In genomic region chr4:44638091-44638490, GRCh38 we compare ENCODE assay signal across 25 cellular contexts. TPM values are rescaled to one million over a fixed set of nuclear protein-coding genes. Genes with fewer than 3 reads are reported as not detected.
A peak's percentile ranks its signal among the peaks of the same experiment; 100 is the strongest.
DNase-seq lines count a peak whose midpoint lies in the region; ATAC-seq, FAIRE-seq and TF ChIP-seq lines count a peak whose summit lies in the region.
"Had no signal": no experiment of that assay in that cellular context is flagged by ENCODE, and none has a peak within 500 bp of the region (broad histone marks: within the 10 kb centered on the region; RNA-seq: fewer than 3 reads in every experiment).

No MANE protein-coding gene starts in this region.

- peak; percentile 3 for DNase-seq in NCI-H82 (lab: John Stamatoyannopoulos, UW)
- no peak for DNase-seq in NCI-H82 treated with DMSO at 0.1 percent for 48 hours (lab: John Stamatoyannopoulos, UW; ENCODE audit: unreplicated experiment)
- peak; percentile 19 for DNase-seq in NCI-H1105 (lab: John Stamatoyannopoulos, UW)
- DNase-seq in PC-3, result peak; percentile 45
- DNase-seq in fibroblast of mammary gland (ENCODE audit: low read depth), result peak; percentile 7
- DNase-seq in GM23338 (ENCODE audit: low spot score), result no peak
- no peak for DNase-seq in GM12892 (ENCODE audit: insufficient read length)
- DNase-seq: Caco-2; CD4-positive, alpha-beta T cell; DMS153; GF-D8; H7; Kasumi-1; NCI-H1092; NCI-H146; NCI-H2029; NCI-H510A treated with DMSO at 0.1 percent for 48 hours; NCI-H748 treated with DMSO at 0.1 percent for 48 hours; RPMI8226; SHP77; SW 1271; T-helper 17 cell had no signal

- no peaks in the 10 kb centered on the region for H3K4me1 Mint-ChIP-seq in GM23338

- no peak overlapping the region for H3K4me2 ChIP-seq in PC-3 (ENCODE audit: low read length)
- H3K4me2 ChIP-seq in GM23338, result no peak overlapping the region
- H3K4me2 ChIP-seq: BLaER1 had no signal

- TF ChIP-seq CTCF in PC-3 (conservative IDR thresholded peaks at IDR 0.05; ENCODE audit: low read depth, low read length), result no peak
- no peak for TF ChIP-seq CTCF in fibroblast of mammary gland (conservative IDR thresholded peaks at IDR 0.05; ENCODE audit: control insufficient read depth, insufficient read depth, low read depth, low read length)
- no peak for TF ChIP-seq CTCF in GM23338 (conservative IDR thresholded peaks at IDR 0.05; ENCODE audit: low read depth in 2 of 2)

- H3K27me3 ChIP-seq in PC-3 (ENCODE audit: low read length), result no peaks in the 10 kb centered on the region
- no peaks in the 10 kb centered on the region for H3K27me3 ChIP-seq in GM23338 (ENCODE audit: insufficient read depth)
- H3K27me3 ChIP-seq: BLaER1 had no signal

- POLR2A ChIA-PET in PC-3 (lab: Charles Lee; ENCODE audit: unreplicated experiment), result no interaction called here

- H2AFZ ChIP-seq in PC-3 (ENCODE audit: low read length) (no peak overlapping the region), GM23338 (no peak overlapping the region)

- H3K4me3 ChIP-seq in PC-3 (ENCODE audit: low read length) (no peak overlapping the region), fibroblast of mammary gland (ENCODE audit: control insufficient read depth, low read depth, low read length) (no peak overlapping the region), GM23338 (no peak overlapping the region)
- H3K4me3 ChIP-seq: BLaER1, SK-N-MC had no signal

- CTCF ChIA-PET in PC-3 (lab: Charles Lee), result interaction anchor here (0.7 kb wide), 1 partner anchor 66 kb away, joined by 6 read pairs; no protein-coding TSS in a partner anchor

- no peak for ATAC-seq in PC-3
- ATAC-seq in GM23338, result no peak
- ATAC-seq: T-helper 17 cell had no signal

- no peaks in the 10 kb centered on the region for H3K4me1 ChIP-seq in PC-3 (ENCODE audit: insufficient read depth, low read length)
- H3K4me1 ChIP-seq in GM23338 (ENCODE audit: insufficient read depth), result no peaks in the 10 kb centered on the region
- H3K4me1 ChIP-seq: BLaER1, Caco-2 had no signal

- no peak for FAIRE-seq in GM12892 (lab: Jason Lieb, UNC)

- intact Hi-C loops in PC-3 (cut with micrococcal nuclease), result no loop called here

- H3K27me3 Mint-ChIP-seq in GM23338 (ENCODE audit: insufficient read depth, low read depth, poor library complexity), result no peaks in the 10 kb centered on the region

- H3K9ac ChIP-seq in PC-3 (ENCODE audit: low read length), result no peak overlapping the region
- H3K9ac ChIP-seq: BLaER1 had no signal

- H3K9me3 ChIP-seq in PC-3 (ENCODE audit: low read length), result no peaks in the 10 kb centered on the region
- H3K9me3 ChIP-seq: Caco-2 had no signal

- TF ChIP-seq POLR2A in GM12892 (IDR thresholded peaks at IDR 0.05; ENCODE audit: low read depth, low read length), result no peak

- H3F3A ChIP-seq in PC-3 (ENCODE audit: low read length, unreplicated experiment) (no peaks in the 10 kb centered on the region), GM23338 (replicated peaks; ENCODE audit: low read depth) (no peaks in the 10 kb centered on the region)

- no peak overlapping the region for H3K4me3 Mint-ChIP-seq in GM23338
- H3K4me3 Mint-ChIP-seq: CD4-positive, alpha-beta T cell; T-helper 17 cell had no signal

- peaks cover 4% of the 10 kb centered on the region; the same call in 2 of the 3 replicates for H3K36me3 Mint-ChIP-seq in GM23338 (ENCODE audit: low read depth)

- BruUV-seq in PC-3 (replicated peaks; lab: Mats Ljungman, UMichigan), result no TSS peak

- H3K79me2 ChIP-seq in PC-3 (ENCODE audit: low read length) (no peaks in the 10 kb centered on the region), GM23338 (replicated peaks; ENCODE audit: insufficient read depth) (no peaks in the 10 kb centered on the region)

- no peaks in the 10 kb centered on the region for H3K9me2 ChIP-seq in PC-3 (replicated peaks; ENCODE audit: low read length)
- peaks cover 8% of the 10 kb centered on the region; the same call in 1 of the 2 replicates for H3K9me2 ChIP-seq in GM23338 (ENCODE audit: insufficient read depth)

- no peak overlapping the region for H3K27ac Mint-ChIP-seq in GM23338
- H3K27ac Mint-ChIP-seq: CD4-positive, alpha-beta T cell; T-helper 17 cell had no signal

- H4K20me1 ChIP-seq in PC-3 (ENCODE audit: low read length), result no peaks in the 10 kb centered on the region
- H4K20me1 ChIP-seq in GM23338 (replicated peaks; ENCODE audit: insufficient read depth), result no peaks in the 10 kb centered on the region
- H4K20me1 ChIP-seq: BLaER1 had no signal

- H3K36me3 ChIP-seq in PC-3 (ENCODE audit: low read depth, low read length) (no peaks in the 10 kb centered on the region), GM23338 (ENCODE audit: insufficient read depth) (0 out of 2 replicates have a peak, but pooled peaks cover 5% of the 10 kb centered on the region)
- H3K36me3 ChIP-seq: BLaER1 had no signal

- H3K27ac ChIP-seq in PC-3 (ENCODE audit: low read length), result no peak overlapping the region
- H3K27ac ChIP-seq in GM23338 (ENCODE audit: low read depth), result no peak overlapping the region
- H3K27ac ChIP-seq: BLaER1, SK-N-MC had no signal

- peaks cover 8% of the 10 kb centered on the region for H3K9me3 Mint-ChIP-seq in GM23338
- H3K9me3 Mint-ChIP-seq: CD4-positive, alpha-beta T cell had no signal

TF ChIP-seq in GM23338, 12 proteins besides CTCF, POLR2A, EP300 and RAD21 (continues in another document):
- no peak for TF ChIP-seq ETS1 (IDR thresholded peaks at IDR 0.05)
- no peak for TF ChIP-seq ZNF462 (CRISPR knock-in tag; IDR thresholded peaks at IDR 0.05)

RNA-seq across cellular contexts. Expression of gene YIPF7, which starts 13.3 kb away (rescaled TPM):
- total RNA-seq in PC-3 (2014; rRNA removed), result not detected in 2 replicates
- total RNA-seq in GM23338 (2014; rRNA removed; shearing (Covaris generic)), result not detected in 2 replicates
- polyA plus RNA-seq in GM23338 (2016; fragmentation: Nextera tagmentation; extraction: Ambion mirVana), result not detected in 2 replicates
- polyA plus RNA-seq in GM12892 (2012; ENCODE audit: missing spikeins), result not detected
- total RNA-seq: A673; Caco-2; CD4-positive, alpha-beta T cell; H7; T-helper 17 cell had no signal

RNA-seq across cellular contexts. Expression of gene GUF1, which starts 40.1 kb away (rescaled TPM):
- total RNA-seq in PC-3 (2014; rRNA removed), result 12.8 and 13.7 TPM in 2 replicates
- 37.9 and 39.9 TPM in 2 replicates for total RNA-seq in GM23338 (2014; rRNA removed; shearing (Covaris generic))
- 9.3 and 15.4 TPM in 2 replicates for polyA plus RNA-seq in GM23338 (2016; fragmentation: Nextera tagmentation; extraction: Ambion mirVana)
- polyA plus RNA-seq in GM12892 (2012; ENCODE audit: missing spikeins), result 21.8 TPM

Comparison
In these comparisons a context has a peak if more than half of its experiments do, and no peak if none do; other contexts are left out.
1. DNase-seq: peak in NCI-H82 (single experiment), NCI-H1105 (single experiment), PC-3 (single experiment) and fibroblast of mammary gland (single experiment); none in NCI-H82 treated with DMSO at 0.1 percent for 48 hours (single experiment), GM23338 (single experiment) and GM12892 (single experiment).